Comparison of ENCODE assay signal across 10 cellular contexts in genomic region chr11:65578134-65578533, GRCh38. TPM values are rescaled to one million over a fixed set of nuclear protein-coding genes. Genes with fewer than 3 reads are reported as not detected.
DNase-seq lines count a peak whose midpoint lies in the region; ATAC-seq, FAIRE-seq and TF ChIP-seq lines count a peak whose summit lies in the region.
"Had no signal": no experiment of that assay in that cellular context is flagged by ENCODE, and none has a peak within 500 bp of the region (broad histone marks: within the 10 kb centered on the region; RNA-seq: fewer than 3 reads in every experiment).

No MANE protein-coding gene starts in this region.

- H3K79me2 ChIP-seq in GM12878 (ENCODE audit: control insufficient read depth, insufficient read depth, low read length) = peaks cover 51% of the 10 kb centered on the region

- WGBS in GM12878 (ENCODE audit: insufficient coverage, insufficient replicate concordance, low lambda C conversion rate, missing lambda C conversion rate) = 85% methylated on average over 7 of the region's 7 CpGs
- WGBS in upper lobe of left lung, 2 donors = 87 to 93% methylated on average over 7 of the region's 7 CpGs

- H3K4me3 ChIP-seq in GM12878 (0 out of 2 replicates have a peak overlapping the region, but pooled peaks have one; percentile 97), upper lobe of left lung (peak overlapping the region in 2 of 4 donors; percentile 85 to 87), dorsolateral prefrontal cortex (peak overlapping the region in 16 of 59 donors; percentile 38 to 98 (median 90))
- H3K4me3 ChIP-seq: cardiac muscle cell, HAP-1 had no signal

- POLR2A ChIA-PET in GM12878 (lab: Charles Lee) = interaction anchor here (0.7 to 4.9 kb wide), 3 partner anchors 10 to 36 kb away, joined by 4 to 129 read pairs (median 34); partner anchors contain the start of genes MAP3K11 and PCNX3

- peaks cover 32 to 53% (median 52%) of the 10 kb centered on the region in 3 donors for H3K4me1 Mint-ChIP-seq in naive B cell

- CTCF ChIA-PET in GM12878 (lab: Yijun Ruan, JAX) = interaction anchor here (1.1 to 5.7 kb wide), 2 partner anchors 10 to 16 kb away, joined by 3 to 130 read pairs; no protein-coding TSS in a partner anchor

- H3K27me3 ChIP-seq in GM12878 (replicated peaks in 1 of 2; ENCODE audit: control insufficient read depth in 2 of 2, insufficient read depth in 2 of 2, low read length in 1 of 2) = no peaks in the 10 kb centered on the region
- no peaks in the 10 kb centered on the region for H3K27me3 ChIP-seq in upper lobe of left lung
- no peaks in the 10 kb centered on the region for H3K27me3 ChIP-seq in dorsolateral prefrontal cortex

- peaks cover 0 to 6% of the 10 kb centered on the region in 2 donors for H3K36me3 Mint-ChIP-seq in naive B cell

- H3K9me3 ChIP-seq in GM12878 (replicated peaks; ENCODE audit: control insufficient read depth, insufficient read depth, low read length) (no peaks in the 10 kb centered on the region), upper lobe of left lung (no peaks in the 10 kb centered on the region)
- H3K9me3 ChIP-seq: HAP-1 had no signal

- RAD21 ChIA-PET in GM12878 (lab: Charles Lee; ENCODE audit: unreplicated experiment) = interaction anchor here (0.9 to 4.0 kb wide), 2 partner anchors 10 to 37 kb away, joined by 3 to 132 read pairs; no protein-coding TSS in a partner anchor

- peak overlapping the region; percentile 100 for H3K4me2 ChIP-seq in GM12878 (ENCODE audit: control insufficient read depth, insufficient read depth)

- in situ Hi-C loops in GM12878 (cut with MboI) = no loop called here

- TF ChIP-seq EP300 in GM12878 (IDR thresholded peaks at IDR 0.05; ENCODE audit: borderline replicate concordance in 1 of 2, control insufficient read depth in 1 of 2, low read depth in 2 of 2, low read length in 2 of 2) (no peak), upper lobe of left lung (IDR thresholded peaks at IDR 0.05) (no peak)

- peak overlapping the region in 7 of 8 donors; percentile 56 to 99 (median 93) for H3K4me3 Mint-ChIP-seq in naive B cell

- H3K9ac ChIP-seq in GM12878 (ENCODE audit: control insufficient read depth, insufficient read depth, low read length) = peak overlapping the region; percentile 88

- no peak for TF ChIP-seq CTCF in GM12878 (IDR thresholded peaks at IDR 0.05 in 2 of 3, conservative IDR thresholded peaks at IDR 0.05 in 1 of 3; ENCODE audit: control insufficient read depth in 2 of 3, extremely low read depth in 1 of 3, insufficient read depth in 1 of 3, low read depth in 3 of 3, low read length in 3 of 3)
- TF ChIP-seq CTCF in upper lobe of left lung (IDR thresholded peaks at IDR 0.05) = no peak
- TF ChIP-seq CTCF in dorsolateral prefrontal cortex (IDR thresholded peaks at IDR 0.05 in 54 of 56, conservative IDR thresholded peaks at IDR 0.05 in 2 of 56; ENCODE audit: low read depth in 1 of 56, partially characterized antibody in 56 of 56) = no peak

- H4K20me1 ChIP-seq in GM12878 (ENCODE audit: control insufficient read depth, insufficient read depth) = no peaks in the 10 kb centered on the region; the same call in 1 of the 2 replicates

- DNase-seq in Right ventricle myocardium inferior (ENCODE audit: missing footprints) (peak; percentile 42), Right ventricle myocardium superior (no peak), GM12878 (ENCODE audit: low read depth, low spot score) (no peak), naive B cell (no peak), upper lobe of left lung (no peak), iPS-NIHi11 (ENCODE audit: low spot score) (no peak), dorsolateral prefrontal cortex (no peak), NCI-H69 (lab: John Stamatoyannopoulos, UW) (no peak)

- H3K9me3 Mint-ChIP-seq in naive B cell = no peaks in the 10 kb centered on the region

- no peak for FAIRE-seq in GM12878 (lab: Jason Lieb, UNC)

- TF ChIP-seq POLR2A in GM12878 (IDR thresholded peaks at IDR 0.05; ENCODE audit: low read depth, low read length) (no peak), upper lobe of left lung (IDR thresholded peaks at IDR 0.05) (no peak)

- no TSS peak for BruUV-seq in GM12878 (replicated peaks; lab: Mats Ljungman, UMichigan)

- intact Hi-C loops in Right ventricle myocardium inferior (cut with DNase I) = no loop called here
- intact Hi-C loops in Right ventricle myocardium superior (cut with DNase I) = no loop called here
- intact Hi-C loops in GM12878 (cut with micrococcal nuclease; ENCODE audit: unreplicated experiment) = no loop called here
- intact Hi-C loops in dorsolateral prefrontal cortex (cut with DNase I) = no loop called here

- H3K4me1 ChIP-seq in GM12878 (ENCODE audit: control insufficient read depth, insufficient read depth, low read length) = peaks cover 22% of the 10 kb centered on the region
- H3K4me1 ChIP-seq in upper lobe of left lung = peaks cover 38 to 53% (median 51%) of the 10 kb centered on the region in 4 donors

- peak overlapping the region; percentile 96 for H3K27ac ChIP-seq in GM12878 (ENCODE audit: control insufficient read depth, insufficient read depth)
- peak overlapping the region; percentile 93 to 98 (median 94) for H3K27ac ChIP-seq in upper lobe of left lung
- peak overlapping the region in 22 of 59 donors; percentile 9 to 97 (median 75) for H3K27ac ChIP-seq in dorsolateral prefrontal cortex
- H3K27ac ChIP-seq: cardiac muscle cell had no signal

- H3K27ac Mint-ChIP-seq in naive B cell = peak overlapping the region; percentile 95 to 99 (median 96)

- H3K27me3 Mint-ChIP-seq in naive B cell = no peaks in the 10 kb centered on the region

- no peak overlapping the region for H2AFZ ChIP-seq in GM12878 (ENCODE audit: control insufficient read depth, low read depth, low read length)

- peaks cover 5 to 15% of the 10 kb centered on the region in 2 experiments; a peak in 3 of 4 replicates for H3K36me3 ChIP-seq in GM12878 (ENCODE audit: control insufficient read depth in 2 of 2, insufficient read depth in 2 of 2, low read length in 1 of 2)
- peaks cover 0 to 54% (median 30%) of the 10 kb centered on the region in 4 donors for H3K36me3 ChIP-seq in upper lobe of left lung
- H3K36me3 ChIP-seq: cardiac muscle cell had no signal

- ATAC-seq in Right ventricle myocardium inferior = no peak
- ATAC-seq in Right ventricle myocardium superior (ENCODE audit: poor library complexity) = no peak
- ATAC-seq in GM12878 = no peak
- ATAC-seq in naive B cell (ENCODE audit: low read depth in 2 of 2) = no peak
- ATAC-seq in upper lobe of left lung (ENCODE audit: low FRiP score in 2 of 2) = no peak

- no peak for TF ChIP-seq RAD21 in GM12878 (IDR thresholded peaks at IDR 0.05; ENCODE audit: insufficient read depth, low read depth, low read length)

- SMC1A ChIA-PET in GM12878 (lab: Charles Lee; ENCODE audit: uncharacterized antibody, unreplicated experiment) = interaction anchor here (0.6 to 4.2 kb wide), 3 partner anchors 10 to 25 kb away, joined by 3 to 93 read pairs (median 3); no protein-coding TSS in a partner anchor

RNA-seq across cellular contexts. Expression of gene EHBP1L1, which starts 2.3 kb away (rescaled TPM):
- total RNA-seq in Right ventricle myocardium inferior (61.0 TPM), Right ventricle myocardium superior (44.9 TPM), GM12878 (2014; rRNA removed) (63.3 and 74.6 TPM in 2 replicates), GM12878 (2014; rRNA removed; fragmentation: Illumina TruSeq; extraction: Trizol) (32.9 and 37.1 TPM in 2 replicates), GM12878 (2021) (90.7 and 92.7 TPM in 2 replicates), upper lobe of left lung (100 to 1,000 TPM in 4 of 6 donors, 10 to 100 TPM in 2; 70.4 to 220 (median 133) TPM), dorsolateral prefrontal cortex (10 to 100 TPM; 17.3 to 49.0 (median 28.4) TPM)
- total RNA-seq in GM12878 (2013; cell fraction: nucleolus; rRNA removed) = 101 and 114 TPM in 2 replicates
- polyA plus RNA-seq in GM12878 (2011; ENCODE audit: low read depth) = 22.5 TPM
- polyA plus RNA-seq in GM12878 (2011; rRNA removed) (21.5 and 28.4 TPM in 2 replicates), GM12878 (2014; fragmentation: Illumina TruSeq; extraction: Trizol) (34.3 and 39.8 TPM in 2 replicates), GM12878 (2014; fragmentation: Nextera tagmentation; extraction: Ambion mirVana) (under 1 TPM; 0.06 to 0.09 TPM), GM12878 (2014; rRNA removed) (99.4 and 117 TPM in 2 replicates), GM12878 (2016; fragmentation: Nextera tagmentation; extraction: Ambion mirVana) (10 to 100 TPM; 15.5 to 18.9 TPM), naive B cell (ENCODE audit: low read depth in 6 of 6) (10 to 100 TPM in 4 of 6 donors, 1 to 10 TPM in 2; 5.5 to 18.3 (median 11.6) TPM)
- polyA plus RNA-seq in GM12878 (2011; cell fraction: cytosol; rRNA removed) = 37.0 and 59.7 TPM in 2 replicates
- 195 and 323 TPM in 2 replicates for polyA plus RNA-seq in GM12878 (2011; cell fraction: nucleus; rRNA removed)
- 52.1 and 68.8 TPM in 2 replicates for polyA plus RNA-seq in GM12878 (2012)
- polyA minus RNA-seq in GM12878 (2011; rRNA and poly(A)+ RNA removed) = 22.7 and 40.4 TPM in 2 replicates
- polyA minus RNA-seq in GM12878 (2011; cell fraction: cytosol; rRNA and poly(A)+ RNA removed) = 33.2 and 33.8 TPM in 2 replicates
- 24.8 and 46.7 TPM in 2 replicates for polyA minus RNA-seq in GM12878 (2011; cell fraction: nucleus; rRNA and poly(A)+ RNA removed)

RNA-seq across cellular contexts. Expression of gene FAM89B, which starts 5.8 kb away (rescaled TPM):
- total RNA-seq in Right ventricle myocardium inferior (45.1 TPM), Right ventricle myocardium superior (36.1 TPM), GM12878 (2014; rRNA removed) (26.2 and 32.0 TPM in 2 replicates), GM12878 (2014; rRNA removed; fragmentation: Illumina TruSeq; extraction: Trizol) (7.2 and 10.4 TPM in 2 replicates), GM12878 (2021) (28.5 and 29.6 TPM in 2 replicates), upper lobe of left lung (10 to 100 TPM; 27.9 to 65.8 (median 45.3) TPM), dorsolateral prefrontal cortex (100 to 1,000 TPM in 1 of 120 experiments, 10 to 100 TPM in 119; 35.7 to 101 (median 59.6) TPM)
- total RNA-seq in GM12878 (2013; cell fraction: nucleolus; rRNA removed) = 6.1 and 7.8 TPM in 2 replicates
- 4.4 TPM for polyA plus RNA-seq in GM12878 (2011; ENCODE audit: low read depth)
- polyA plus RNA-seq in GM12878 (2011; rRNA removed) (3.6 and 8.0 TPM in 2 replicates), GM12878 (2014; fragmentation: Illumina TruSeq; extraction: Trizol) (0.74 and 9.1 TPM in 2 replicates), GM12878 (2014; fragmentation: Nextera tagmentation; extraction: Ambion mirVana) (1 to 10 TPM in 1 of 2 experiments, under 1 TPM in 1; 0.34 to 2.2 TPM), GM12878 (2014; rRNA removed) (36.7 and 50.7 TPM in 2 replicates), GM12878 (2016; fragmentation: Nextera tagmentation; extraction: Ambion mirVana) (10 to 100 TPM in 1 of 2 experiments, 1 to 10 TPM in 1; 2.8 to 26.6 TPM), naive B cell (ENCODE audit: low read depth in 6 of 6) (10 to 100 TPM; 44.3 to 82.6 (median 61.8) TPM)
- 16.4 and 28.8 TPM in 2 replicates for polyA plus RNA-seq in GM12878 (2011; cell fraction: cytosol; rRNA removed)
- 29.2 and 30.4 TPM in 2 replicates for polyA plus RNA-seq in GM12878 (2011; cell fraction: nucleus; rRNA removed)
- polyA plus RNA-seq in GM12878 (2012) = 11.8 and 13.3 TPM in 2 replicates
- 4.4 and 9.6 TPM in 2 replicates for polyA minus RNA-seq in GM12878 (2011; rRNA and poly(A)+ RNA removed)
- polyA minus RNA-seq in GM12878 (2011; cell fraction: cytosol; rRNA and poly(A)+ RNA removed) = 4.0 and 5.7 TPM in 2 replicates
- 16.1 and 24.5 TPM in 2 replicates for polyA minus RNA-seq in GM12878 (2011; cell fraction: nucleus; rRNA and poly(A)+ RNA removed)

RNA-seq across cellular contexts. Expression of gene ZNRD2, which starts 7.9 kb away (rescaled TPM):
- total RNA-seq in Right ventricle myocardium inferior (23.3 TPM), Right ventricle myocardium superior (23.2 TPM), GM12878 (2014; rRNA removed) (71.3 and 77.0 TPM in 2 replicates), GM12878 (2014; rRNA removed; fragmentation: Illumina TruSeq; extraction: Trizol) (20.0 and 24.8 TPM in 2 replicates), GM12878 (2021) (62.0 and 63.3 TPM in 2 replicates), upper lobe of left lung (10 to 100 TPM; 22.6 to 60.7 (median 39.7) TPM), dorsolateral prefrontal cortex (10 to 100 TPM; 22.6 to 74.8 (median 38.1) TPM)
- total RNA-seq in GM12878 (2013; cell fraction: nucleolus; rRNA removed) = 31.8 and 42.8 TPM in 2 replicates
- 35.6 TPM for polyA plus RNA-seq in GM12878 (2011; ENCODE audit: low read depth)
- polyA plus RNA-seq in GM12878 (2011; rRNA removed) (13.4 and 32.2 TPM in 2 replicates), GM12878 (2014; fragmentation: Illumina TruSeq; extraction: Trizol) (1.2 and 7.9 TPM in 2 replicates), GM12878 (2014; fragmentation: Nextera tagmentation; extraction: Ambion mirVana) (10 to 100 TPM; 14.8 to 48.7 TPM), GM12878 (2014; rRNA removed) (74.8 and 79.0 TPM in 2 replicates), GM12878 (2016; fragmentation: Nextera tagmentation; extraction: Ambion mirVana) (100 to 1,000 TPM; 107 to 111 TPM), naive B cell (ENCODE audit: low read depth in 6 of 6) (10 to 100 TPM; 56.9 to 74.5 (median 69.8) TPM)
- 60.6 and 85.4 TPM in 2 replicates for polyA plus RNA-seq in GM12878 (2011; cell fraction: cytosol; rRNA removed)
- polyA plus RNA-seq in GM12878 (2011; cell fraction: nucleus; rRNA removed) = 70.4 and 75.4 TPM in 2 replicates
- 43.7 and 53.4 TPM in 2 replicates for polyA plus RNA-seq in GM12878 (2012)
- polyA minus RNA-seq in GM12878 (2011; rRNA and poly(A)+ RNA removed) = 5.0 and 12.2 TPM in 2 replicates
- polyA minus RNA-seq in GM12878 (2011; cell fraction: cytosol; rRNA and poly(A)+ RNA removed) = 5.8 and 6.9 TPM in 2 replicates
- polyA minus RNA-seq in GM12878 (2011; cell fraction: nucleus; rRNA and poly(A)+ RNA removed) = 32.3 and 48.6 TPM in 2 replicates

RNA-seq across cellular contexts. Expression of gene KCNK7, which starts 17.5 kb away (rescaled TPM):
- total RNA-seq in Right ventricle myocardium inferior (0.43 TPM), Right ventricle myocardium superior (0.81 TPM), GM12878 (2014; rRNA removed) (0.16 and 0.23 TPM in 2 replicates), GM12878 (2014; rRNA removed; fragmentation: Illumina TruSeq; extraction: Trizol) (not detected in 2 replicates), GM12878 (2021) (0.29 and 0.54 TPM in 2 replicates), upper lobe of left lung (1 to 10 TPM in 4 of 6 donors, under 1 TPM in 1, not detected in 1; 0.59 to 3.7 (median 1.7) TPM), dorsolateral prefrontal cortex (10 to 100 TPM in 3 of 120 experiments, 1 to 10 TPM in 114, under 1 TPM in 3; 0.74 to 10.5 (median 4.1) TPM)
- total RNA-seq in GM12878 (2013; cell fraction: nucleolus; rRNA removed) = 0.42 and 0.67 TPM in 2 replicates
- polyA plus RNA-seq in GM12878 (2011; ENCODE audit: low read depth) = not detected
- polyA plus RNA-seq in GM12878 (2011; rRNA removed) (not detected in 2 replicates), GM12878 (2014; fragmentation: Illumina TruSeq; extraction: Trizol) (not detected in 2 replicates), GM12878 (2014; fragmentation: Nextera tagmentation; extraction: Ambion mirVana) (under 1 TPM in 1 of 2 experiments, not detected in 1; 0.11 TPM), GM12878 (2014; rRNA removed) (0.15 TPM in 1 of 2 replicates, not detected in the other), GM12878 (2016; fragmentation: Nextera tagmentation; extraction: Ambion mirVana) (not detected), naive B cell (ENCODE audit: low read depth in 6 of 6) (not detected)
- 0.08 TPM in 1 of 2 replicates, not detected in the other for polyA plus RNA-seq in GM12878 (2011; cell fraction: cytosol; rRNA removed)
- polyA plus RNA-seq in GM12878 (2011; cell fraction: nucleus; rRNA removed) = 0.16 and 0.46 TPM in 2 replicates
- polyA plus RNA-seq in GM12878 (2012) = 0.08 and 0.80 TPM in 2 replicates
- 1.4 TPM in 1 of 2 replicates, not detected in the other for polyA minus RNA-seq in GM12878 (2011; rRNA and poly(A)+ RNA removed)
- not detected in 2 replicates for polyA minus RNA-seq in GM12878 (2011; cell fraction: cytosol; rRNA and poly(A)+ RNA removed)
- not detected in 2 replicates for polyA minus RNA-seq in GM12878 (2011; cell fraction: nucleus; rRNA and poly(A)+ RNA removed)
- total RNA-seq: cardiac muscle cell had no signal
- polyA plus RNA-seq: cardiac muscle cell had no signal

RNA-seq across cellular contexts. Expression of gene LTBP3, which starts 20.0 kb away (rescaled TPM):
- total RNA-seq in Right ventricle myocardium inferior (72.3 TPM), Right ventricle myocardium superior (73.4 TPM), GM12878 (2014; rRNA removed) (8.5 and 9.0 TPM in 2 replicates), GM12878 (2014; rRNA removed; fragmentation: Illumina TruSeq; extraction: Trizol) (1.2 and 2.2 TPM in 2 replicates), GM12878 (2021) (8.0 and 9.0 TPM in 2 replicates), upper lobe of left lung (100 to 1,000 TPM in 5 of 6 donors, 10 to 100 TPM in 1; 99.9 to 479 (median 131) TPM), dorsolateral prefrontal cortex (100 to 1,000 TPM in 117 of 120 experiments, 10 to 100 TPM in 3; 97.2 to 228 (median 145) TPM)
- 8.6 and 11.6 TPM in 2 replicates for total RNA-seq in GM12878 (2013; cell fraction: nucleolus; rRNA removed)
- polyA plus RNA-seq in GM12878 (2011; ENCODE audit: low read depth) = 12.8 TPM
- polyA plus RNA-seq in GM12878 (2011; rRNA removed) (3.1 and 7.0 TPM in 2 replicates), GM12878 (2014; fragmentation: Illumina TruSeq; extraction: Trizol) (1.00 and 2.3 TPM in 2 replicates), GM12878 (2014; fragmentation: Nextera tagmentation; extraction: Ambion mirVana) (not detected), GM12878 (2014; rRNA removed) (12.2 and 14.7 TPM in 2 replicates), GM12878 (2016; fragmentation: Nextera tagmentation; extraction: Ambion mirVana) (1 to 10 TPM; 4.0 to 5.5 TPM), naive B cell (ENCODE audit: low read depth in 6 of 6) (10 to 100 TPM; 12.5 to 40.5 (median 23.0) TPM)
- polyA plus RNA-seq in GM12878 (2011; cell fraction: cytosol; rRNA removed) = 14.4 and 24.0 TPM in 2 replicates
- 47.3 and 52.7 TPM in 2 replicates for polyA plus RNA-seq in GM12878 (2011; cell fraction: nucleus; rRNA removed)
- polyA plus RNA-seq in GM12878 (2012) = 15.6 and 16.4 TPM in 2 replicates
- 3.8 and 4.7 TPM in 2 replicates for polyA minus RNA-seq in GM12878 (2011; rRNA and poly(A)+ RNA removed)
- polyA minus RNA-seq in GM12878 (2011; cell fraction: cytosol; rRNA and poly(A)+ RNA removed) = 5.6 and 6.7 TPM in 2 replicates
- 6.6 and 12.8 TPM in 2 replicates for polyA minus RNA-seq in GM12878 (2011; cell fraction: nucleus; rRNA and poly(A)+ RNA removed)
